Comparison of ENCODE assay signal across 8 cellular contexts in the genomic region with DNA sequence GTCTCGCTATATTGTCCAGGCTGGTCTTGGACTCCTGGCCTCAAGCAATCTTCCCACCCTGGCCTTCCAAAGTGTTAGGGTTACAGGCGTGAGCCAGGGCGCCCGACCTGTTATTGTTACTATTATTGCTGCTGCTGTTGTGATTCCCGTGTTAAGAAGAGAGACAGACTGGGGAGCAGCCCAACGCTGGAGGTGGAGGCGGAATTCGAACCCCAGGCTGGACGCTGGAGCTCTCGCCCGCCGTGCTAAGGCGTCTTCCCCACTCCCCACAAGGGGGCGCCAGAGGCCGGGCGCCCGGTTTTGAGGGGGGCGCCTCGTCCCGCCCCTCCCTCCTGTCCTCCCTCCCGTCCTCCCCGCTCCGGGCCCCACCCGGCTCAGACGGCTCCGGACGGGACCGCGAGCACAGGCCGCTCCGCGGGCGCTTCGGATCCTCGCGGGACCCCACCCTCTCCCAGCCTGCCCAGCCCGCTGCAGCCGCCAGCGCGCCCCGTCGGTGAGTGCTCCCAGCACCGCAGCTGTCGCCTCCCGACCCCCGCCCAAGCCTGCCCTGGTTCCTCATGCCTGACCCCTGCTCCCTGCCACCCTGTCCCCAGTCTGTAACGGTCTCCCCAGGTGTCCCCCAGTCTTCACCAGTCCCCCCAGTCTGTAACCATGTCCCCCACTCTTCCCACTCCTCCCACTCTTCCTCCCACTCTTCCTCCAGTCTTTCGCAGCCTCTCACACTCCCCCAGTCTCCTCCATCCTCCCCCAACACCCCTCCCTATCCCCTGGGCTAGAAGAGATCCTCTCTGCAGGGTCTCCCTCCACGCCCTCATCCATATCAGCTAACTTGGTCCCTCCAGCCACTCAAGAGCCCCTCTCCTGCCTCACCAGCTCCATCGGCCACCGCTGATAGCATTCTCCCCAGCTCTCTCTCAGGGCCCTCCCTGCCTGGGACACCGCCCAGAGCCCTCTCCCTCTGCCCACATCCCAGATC. TPM values are rescaled to one million over a fixed set of nuclear protein-coding genes. Genes with fewer than 3 reads are reported as not detected.
A peak's percentile ranks its signal among the peaks of the same experiment; 100 is the strongest.
DNase-seq lines count a peak whose midpoint lies in the region; ATAC-seq and TF ChIP-seq lines count a peak whose summit lies in the region.

A gene with protein sequence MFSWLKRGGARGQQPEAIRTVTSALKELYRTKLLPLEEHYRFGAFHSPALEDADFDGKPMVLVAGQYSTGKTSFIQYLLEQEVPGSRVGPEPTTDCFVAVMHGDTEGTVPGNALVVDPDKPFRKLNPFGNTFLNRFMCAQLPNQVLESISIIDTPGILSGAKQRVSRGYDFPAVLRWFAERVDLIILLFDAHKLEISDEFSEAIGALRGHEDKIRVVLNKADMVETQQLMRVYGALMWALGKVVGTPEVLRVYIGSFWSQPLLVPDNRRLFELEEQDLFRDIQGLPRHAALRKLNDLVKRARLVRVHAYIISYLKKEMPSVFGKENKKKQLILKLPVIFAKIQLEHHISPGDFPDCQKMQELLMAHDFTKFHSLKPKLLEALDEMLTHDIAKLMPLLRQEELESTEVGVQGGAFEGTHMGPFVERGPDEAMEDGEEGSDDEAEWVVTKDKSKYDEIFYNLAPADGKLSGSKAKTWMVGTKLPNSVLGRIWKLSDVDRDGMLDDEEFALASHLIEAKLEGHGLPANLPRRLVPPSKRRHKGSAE (plus strand): TSS at position 377 of the 976 bp plus-strand sequence. CDS start 3,191 bp downstream, outside the sequence.

- H3K36me3 ChIP-seq in NT2/D1 (ENCODE audit: insufficient read depth, insufficient read length, low read length) (peaks cover 21% of the 10 kb centered on the region), upper lobe of right lung (peaks cover 18% of the 10 kb centered on the region)

- H3K4me1 ChIP-seq in NT2/D1 (ENCODE audit: insufficient read depth, insufficient read length) (no peaks in the 10 kb centered on the region), upper lobe of right lung (peaks cover 21% of the 10 kb centered on the region)

- no peaks in the 10 kb centered on the region for H3K27me3 ChIP-seq in NT2/D1 (ENCODE audit: insufficient read depth, insufficient read length)
- H3K27me3 ChIP-seq in upper lobe of right lung: no peaks in the 10 kb centered on the region

- DNase-seq in GM12865 (ENCODE audit: low read depth): no peak
- no peak for DNase-seq in NT2/D1 (ENCODE audit: low read depth, low spot score)
- peak; percentile 50 for DNase-seq in activated naive CD4-positive, alpha-beta T cell treated with Interleukin-2 at 50 U/mL for 16 hours
- no peak for DNase-seq in glomerular endothelial cell (ENCODE audit: extremely low read depth, low read depth, low spot score)
- DNase-seq in omental fat pad (ENCODE audit: low spot score): peak; percentile 40
- peak; percentile 86 for DNase-seq in upper lobe of right lung
- no peak for DNase-seq in NCI-H2171 (lab: John Stamatoyannopoulos, UW)

- TF ChIP-seq CTCF in GM12865 (IDR thresholded peaks at IDR 0.05; ENCODE audit: insufficient read depth, low read depth, low read length, missing control alignments) (peak; percentile 63), omental fat pad (IDR thresholded peaks at IDR 0.05) (peak in 2 of 3 donors; percentile 57 to 92), upper lobe of right lung (IDR thresholded peaks at IDR 0.05) (peak; percentile 97)

- peak within 1 kb of the TSS; percentile 81 for H3K27ac ChIP-seq in upper lobe of right lung

- H3K9ac ChIP-seq in NT2/D1 (ENCODE audit: insufficient read length, low read depth): peak within 1 kb of the TSS; percentile 85

- H3K9me3 ChIP-seq in NT2/D1 (ENCODE audit: insufficient read depth, low read length) (peaks cover 7% of the 10 kb centered on the region; the same call in 1 of the 2 replicates), upper lobe of right lung (no peaks in the 10 kb centered on the region)

- ATAC-seq in omental fat pad (ENCODE audit: low FRiP score): peak; percentile 87
- peak; percentile 98 for ATAC-seq in upper lobe of right lung
- no peak for ATAC-seq in HG03457 (IDR thresholded peaks at IDR 0.05; ENCODE audit: unreplicated experiment)

- H3K4me3 ChIP-seq in GM12865 (ENCODE audit: low read depth, low read length): no peak within 1 kb of the TSS
- peak within 1 kb of the TSS; percentile 75 for H3K4me3 ChIP-seq in NT2/D1 (ENCODE audit: insufficient read length, low read depth)
- H3K4me3 ChIP-seq in upper lobe of right lung: peak within 1 kb of the TSS; percentile 66

- intact Hi-C loops in upper lobe of right lung (cut with DNase I): loop anchor here (2.0 kb wide), 1 partner anchor 29 kb away; no protein-coding TSS in a partner anchor

RNA-seq across cellular contexts. Expression of the gene that starts here (rescaled TPM):
- total RNA-seq in glomerular endothelial cell: 245 and 268 TPM in 2 replicates
- total RNA-seq in omental fat pad: 100 to 1,000 TPM in 3 of 4 donors, 10 to 100 TPM in 1; 93.5 to 184 (median 124) TPM
- 210 TPM for total RNA-seq in upper lobe of right lung

Comparison
In these comparisons a context has a peak if more than half of its experiments do, and no peak if none do; other contexts are left out.
1. DNase-seq: peak in activated naive CD4-positive, alpha-beta T cell treated with Interleukin-2 at 50 U/mL for 16 hours (single experiment), omental fat pad (single experiment) and upper lobe of right lung (single experiment); none in GM12865 (single experiment), NT2/D1 (single experiment), glomerular endothelial cell (single experiment) and NCI-H2171 (single experiment).
2. Peak in every context shown above with its lines, with median percentiles within 50 percentile points of each other: CTCF ChIP-seq.